Comparison of ENCODE assay signal across 18 cellular contexts in genomic region chr5:75856056-75856455, GRCh38.
DNase-seq lines count a peak whose midpoint lies in the region; ATAC-seq and TF ChIP-seq lines count a peak whose summit lies in the region.
"Had no signal": no experiment of that assay in that cellular context is flagged by ENCODE, and none has a peak within 500 bp of the region (broad histone marks: within the 10 kb centered on the region; RNA-seq: fewer than 3 reads in every experiment).

No MANE protein-coding gene starts in this region.

- no peak overlapping the region for H3K4me3 ChIP-seq in LNCaP clone FGC (ENCODE audit: low read depth, low read length)
- H3K4me3 ChIP-seq: BLaER1 treated with 17β-estradiol and CSF1 and Interleukin-3, amounts not matched to agents 10 nM and 100 nM; SJCRH30 had no signal

- no peak for ATAC-seq in GM21576 (IDR thresholded peaks at IDR 0.05; ENCODE audit: unreplicated experiment)
- ATAC-seq: Panc1, T-helper 17 cell had no signal

- DNase-seq in NCI-H2171 treated with DMSO at 0.1 percent for 48 hours (lab: John Stamatoyannopoulos, UW) (peak; percentile 53), NCI-H2171 (lab: John Stamatoyannopoulos, UW) (no peak), LNCaP clone FGC (ENCODE audit: low read depth) (peak; percentile 49), NCI-H69 (lab: John Stamatoyannopoulos, UW) (peak; percentile 29), iris pigment epithelial cell (ENCODE audit: low read depth) (peak; percentile 11), C1 segment of cervical spinal cord (lab: John Stamatoyannopoulos, UW) (no peak)
- no peak for DNase-seq in stimulated activated CD8-positive, alpha-beta memory T cell treated with anti-CD3 and anti-CD28 coated beads, Interleukin-4, amount 100 ng/mL, for 48 hours
- DNase-seq: CD8-positive, alpha-beta memory T cell; GDM1; H9; KG1; NCI-H1694; NCI-H510A; T-helper 17 cell had no signal

- no peak for TF ChIP-seq CTCF in LNCaP clone FGC (IDR thresholded peaks at IDR 0.05; ENCODE audit: control insufficient read depth, extremely low read depth, insufficient read depth)

Comparison
In these comparisons a context has a peak if more than half of its experiments do, and no peak if none do; other contexts are left out.
1. DNase-seq: peak in NCI-H2171 treated with DMSO at 0.1 percent for 48 hours (single experiment), LNCaP clone FGC (single experiment), NCI-H69 (single experiment) and iris pigment epithelial cell (single experiment); none in NCI-H2171 (single experiment), stimulated activated CD8-positive, alpha-beta memory T cell treated with anti-CD3 and anti-CD28 coated beads, Interleukin-4, amount 100 ng/mL, for 48 hours (single experiment) and C1 segment of cervical spinal cord (0 of 14).